In the genomic region with DNA sequence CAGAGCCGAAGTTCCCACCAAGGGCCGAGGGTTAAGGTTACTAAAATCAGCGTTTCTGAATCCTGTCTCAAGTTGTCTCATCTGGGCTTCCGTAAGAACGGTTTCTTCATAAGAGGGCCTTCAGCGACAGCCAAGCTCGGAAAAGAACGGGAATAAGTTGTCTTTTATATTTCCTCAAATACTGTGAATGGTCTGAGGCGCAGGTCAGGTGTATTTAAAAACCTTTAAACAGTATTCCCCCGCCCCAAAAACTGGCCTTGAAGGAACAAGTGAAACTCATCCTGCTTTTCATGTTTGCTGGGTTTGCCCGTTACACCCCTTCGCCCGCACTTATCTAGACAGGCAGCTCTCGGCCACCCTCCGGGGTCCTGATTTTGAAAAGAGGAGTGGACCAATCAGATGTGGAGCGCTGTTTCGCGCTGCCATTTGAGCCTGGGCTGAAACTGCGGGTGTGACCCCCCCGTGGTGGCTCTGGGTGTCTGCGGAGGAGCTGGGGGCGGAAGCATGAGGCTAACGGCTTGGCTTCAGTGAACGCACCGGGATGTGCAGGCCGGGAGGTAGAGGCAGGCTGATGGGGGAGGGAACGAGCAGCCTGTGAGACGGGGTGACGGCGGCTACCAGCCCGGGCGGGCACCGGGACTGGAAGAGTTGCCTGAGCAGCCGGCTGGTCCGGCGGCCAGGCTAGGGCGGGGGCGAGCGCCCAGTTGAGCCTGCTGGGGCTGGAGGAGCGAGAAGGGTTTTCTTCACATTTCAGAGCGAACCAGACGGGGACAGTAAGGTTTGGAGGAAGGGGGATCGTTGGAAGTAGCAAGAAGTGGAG, we compare ENCODE assay signal across 7 cellular contexts. TPM values are rescaled to one million over a fixed set of nuclear protein-coding genes. Genes with fewer than 3 reads are reported as not detected.
DNase-seq lines count a peak whose midpoint lies in the region; ATAC-seq and TF ChIP-seq lines count a peak whose summit lies in the region.
"Not testable (repeated sequence)": the region's sequence is repeated elsewhere in the genome, so short reads cannot be mapped to it uniquely, and the experiment has no call there.

Gene ARHGAP11A (plus strand): TSS at position 454 of the 820 bp plus-strand sequence. CDS start 708 bp downstream, outside the sequence.

- H3K79me2 ChIP-seq in OCI-LY7 (ENCODE audit: insufficient read depth, low read depth, low read length): peaks cover 57% of the 10 kb centered on the region

- peak within 1 kb of the TSS; percentile 99 for H3K4me3 Mint-ChIP-seq in endothelial cell (ENCODE audit: unreplicated experiment)

- H4K20me1 ChIP-seq in OCI-LY7 (ENCODE audit: insufficient read depth, low read length): not testable (repeated sequence)

- not testable (repeated sequence) for H3K36me3 Mint-ChIP-seq in endothelial cell (ENCODE audit: low read depth, unreplicated experiment)

- H3K27ac Mint-ChIP-seq in endothelial cell (ENCODE audit: unreplicated experiment): peak within 1 kb of the TSS; percentile 93

- BruUV-seq in OCI-LY7 (replicated peaks; lab: Mats Ljungman, UMichigan): not testable (repeated sequence)

- H3K9me3 Mint-ChIP-seq in endothelial cell (ENCODE audit: unreplicated experiment): not testable (repeated sequence)

- H3K4me2 ChIP-seq in OCI-LY7 (ENCODE audit: low read length): peak within 1 kb of the TSS; percentile 77

- not testable (repeated sequence) for H3K4me1 ChIP-seq in OCI-LY7 (ENCODE audit: insufficient read depth, low read length, poor library complexity, severe bottlenecking); right lobe of liver

- not testable (repeated sequence) for H3K27me3 Mint-ChIP-seq in endothelial cell (ENCODE audit: unreplicated experiment)

- intact Hi-C loops in OCI-LY7 (cut with micrococcal nuclease; ENCODE audit: unreplicated experiment); right lobe of liver (cut with DNase I): not testable (repeated sequence)

- ATAC-seq in HG02884 (IDR thresholded peaks at IDR 0.05; ENCODE audit: unreplicated experiment) (peak; percentile 61), right lobe of liver (peak; percentile 88 to 93 (median 90))

- peaks cover 31% of the 10 kb centered on the region for H3K36me3 ChIP-seq in OCI-LY7 (ENCODE audit: insufficient read depth, low read length)
- H3K36me3 ChIP-seq in right lobe of liver: not testable (repeated sequence)

- peak; percentile 26 for TF ChIP-seq POLR2A in GM18526 (IDR thresholded peaks at IDR 0.05; ENCODE audit: extremely low read depth, insufficient read length)
- TF ChIP-seq POLR2A in right lobe of liver (IDR thresholded peaks at IDR 0.05): not testable (repeated sequence)

- H3K9me2 ChIP-seq in OCI-LY7 (ENCODE audit: insufficient read depth, low read length): not testable (repeated sequence)

- CTCF ChIA-PET in OCI-LY7 (lab: Charles Lee; ENCODE audit: unreplicated experiment): not testable (repeated sequence)

- WGBS in right lobe of liver (ENCODE audit: insufficient coverage, low coverage, low lambda C conversion rate, missing lambda C conversion rate): 0% methylated on average over 19 of the region's 43 CpGs

- peak within 1 kb of the TSS; percentile 92 for H3K27ac ChIP-seq in OCI-LY7 (ENCODE audit: low read depth, low read length, poor library complexity, severe bottlenecking)
- peak within 1 kb of the TSS; percentile 54 to 69 (median 62) for H3K27ac ChIP-seq in right lobe of liver

- POLR2A ChIA-PET in OCI-LY7 (lab: Charles Lee): not testable (repeated sequence)

- TF ChIP-seq CTCF in OCI-LY7 (conservative IDR thresholded peaks at IDR 0.05; ENCODE audit: low read length); endothelial cell (IDR thresholded peaks at IDR 0.05; ENCODE audit: unreplicated experiment); right lobe of liver (IDR thresholded peaks at IDR 0.05): not testable (repeated sequence)

- H3K4me1 Mint-ChIP-seq in endothelial cell (ENCODE audit: unreplicated experiment): not testable (repeated sequence)

- peak; percentile 89 for DNase-seq in OCI-LY7 (ENCODE audit: low spot score)
- DNase-seq in activated T-cell treated with anti-CD3 and anti-CD28 coated beads, Interleukin-2, amount 50 U/mL, for 1 hour: peak; percentile 83
- DNase-seq in endothelial cell (ENCODE audit: low spot score): peak; percentile 70
- DNase-seq in right lobe of liver: peak; percentile 68 to 83 (median 82)
- peak; percentile 77 to 84 (median 82) for DNase-seq in stimulated activated CD4-positive, alpha-beta T cell treated with anti-CD3 and anti-CD28 coated beads, Interleukin-12 subunit alpha, Interleukin-12 subunit beta, amount 100 ng/mL, for 48 hours (ENCODE audit: low read depth in 2 of 3, low spot score in 1 of 3)

- H3K9me3 ChIP-seq in OCI-LY7 (ENCODE audit: low read length); right lobe of liver: not testable (repeated sequence)

- H3K4me3 ChIP-seq in OCI-LY7 (ENCODE audit: low read depth, low read length, poor library complexity, severe bottlenecking) (peak within 1 kb of the TSS; percentile 78), right lobe of liver (peak within 1 kb of the TSS; percentile 39 to 56 (median 51))

- H2AFZ ChIP-seq in OCI-LY7 (ENCODE audit: low read length): peak within 1 kb of the TSS; percentile 66

- H3K27me3 ChIP-seq in right lobe of liver: not testable (repeated sequence)

RNA-seq across cellular contexts. Expression of gene ARHGAP11A, which starts in this region (rescaled TPM):
- total RNA-seq in OCI-LY7 (2014; rRNA removed; shearing (Covaris generic)): 41.0 and 50.5 TPM in 2 replicates
- total RNA-seq in OCI-LY7 (2022) (134 and 150 TPM in 2 replicates), endothelial cell (ENCODE audit: unreplicated experiment) (19.7 TPM), right lobe of liver (1 to 10 TPM in 5 of 6 experiments, under 1 TPM in 1; 0.51 to 3.3 (median 1.6) TPM)

Comparison
In these comparisons a context has a peak if more than half of its experiments do, and no peak if none do; other contexts are left out.
1. Peak in every context shown above with its lines: DNase-seq, ATAC-seq, H3K4me3 ChIP-seq and H3K27ac ChIP-seq.